Comparison of ENCODE assay signal across 8 cellular contexts in genomic region chr9:105425817-105426433, GRCh38. TPM values are rescaled to one million over a fixed set of nuclear protein-coding genes. Genes with fewer than 3 reads are reported as not detected.
DNase-seq lines count a peak whose midpoint lies in the region; ATAC-seq and TF ChIP-seq lines count a peak whose summit lies in the region.

No MANE protein-coding gene starts in this region.

- H3K27ac Mint-ChIP-seq in mesothelial cell of epicardium: no peak overlapping the region

- DNase-seq in NOMO-1 treated with DMSO at 0.1 percent for 48 hours (lab: John Stamatoyannopoulos, UW; ENCODE audit: unreplicated experiment): peak; percentile 14
- no peak for DNase-seq in NOMO-1 treated with dmso at 0.1 percent for 144 hours (lab: John Stamatoyannopoulos, UW; ENCODE audit: unreplicated experiment)
- no peak for DNase-seq in ascending aorta (ENCODE audit: low spot score in 2 of 2)
- no peak for DNase-seq in mesothelial cell of epicardium (ENCODE audit: low spot score in 2 of 2, unreplicated experiment in 2 of 2)
- DNase-seq in activated T-cell treated with anti-CD3 and anti-CD28 coated beads, Interleukin-2, amount 50 U/mL, for 4 hours: no peak

- no peaks in the 10 kb centered on the region for H3K4me1 ChIP-seq in ascending aorta

- H3K27ac ChIP-seq in ascending aorta: no peak overlapping the region

- intact Hi-C loops in ascending aorta (cut with DNase I): loop anchor here (5.0 kb wide), 1 partner anchor 51 kb away; no protein-coding TSS in a partner anchor

- H3K36me3 ChIP-seq in ascending aorta: no peaks in the 10 kb centered on the region

- H3K27me3 ChIP-seq in ascending aorta: no peaks in the 10 kb centered on the region

- no peaks in the 10 kb centered on the region for H3K27me3 Mint-ChIP-seq in mesothelial cell of epicardium (ENCODE audit: low read depth)
- peaks cover 5% of the 10 kb centered on the region for H3K27me3 Mint-ChIP-seq in activated T-cell treated with anti-CD3 and anti-CD28 coated beads, Interleukin-2, amount 50 U/mL, for 4 hours (ENCODE audit: low read depth)

- ATAC-seq in HG03432 (IDR thresholded peaks at IDR 0.05; ENCODE audit: unreplicated experiment) (peak; percentile 84), GM21717 (IDR thresholded peaks at IDR 0.05; ENCODE audit: unreplicated experiment) (no peak), GM21528 (IDR thresholded peaks at IDR 0.05; ENCODE audit: low FRiP score, unreplicated experiment) (no peak)
- ATAC-seq in activated T-cell treated with anti-CD3 and anti-CD28 coated beads, Interleukin-2, amount 50 U/mL, for 4 hours: no peak

- H3K4me3 Mint-ChIP-seq in mesothelial cell of epicardium: no peak overlapping the region
- H3K4me3 Mint-ChIP-seq in activated T-cell treated with anti-CD3 and anti-CD28 coated beads, Interleukin-2, amount 50 U/mL, for 4 hours: no peak overlapping the region

- H3K9me3 Mint-ChIP-seq in mesothelial cell of epicardium: no peaks in the 10 kb centered on the region
- H3K9me3 Mint-ChIP-seq in activated T-cell treated with anti-CD3 and anti-CD28 coated beads, Interleukin-2, amount 50 U/mL, for 4 hours: no peaks in the 10 kb centered on the region

- TF ChIP-seq CTCF in ascending aorta (IDR thresholded peaks at IDR 0.05) (peak in 2 of 3 experiments; percentile 15 to 42), mesothelial cell of epicardium (IDR thresholded peaks at IDR 0.05; ENCODE audit: unreplicated experiment) (peak; percentile 44)

- no peaks in the 10 kb centered on the region for H3K9me3 ChIP-seq in ascending aorta

- no peaks in the 10 kb centered on the region for H3K36me3 Mint-ChIP-seq in mesothelial cell of epicardium
- no peaks in the 10 kb centered on the region for H3K36me3 Mint-ChIP-seq in activated T-cell treated with anti-CD3 and anti-CD28 coated beads, Interleukin-2, amount 50 U/mL, for 4 hours (ENCODE audit: insufficient read depth)

- H3K4me1 Mint-ChIP-seq in mesothelial cell of epicardium: no peaks in the 10 kb centered on the region
- H3K4me1 Mint-ChIP-seq in activated T-cell treated with anti-CD3 and anti-CD28 coated beads, Interleukin-2, amount 50 U/mL, for 4 hours (ENCODE audit: low read depth): no peaks in the 10 kb centered on the region

- no peak overlapping the region for H3K4me3 ChIP-seq in ascending aorta

RNA-seq across cellular contexts. Expression of gene FSD1L, which starts 21.9 kb away (rescaled TPM):
- total RNA-seq in ascending aorta (0.43 TPM), mesothelial cell of epicardium (9.1 to 11.0 TPM (median 10.6 TPM) in 3 replicates)
- total RNA-seq in activated T-cell treated with anti-CD3 and anti-CD28 coated beads, Interleukin-2, amount 50 U/mL, for 4 hours: 1 to 10 TPM; 1.4 to 2.1 (median 1.7) TPM
